Comparison of ENCODE assay signal across 1 cellular context in genomic region chr17:82871056-82871775, GRCh38.
TF ChIP-seq lines count a peak whose summit lies in the region.

No MANE protein-coding gene starts in this region.

TF ChIP-seq in GM12878, 131 proteins besides CTCF, POLR2A, EP300 and RAD21 (continued from another document and continues in another):
- TF ChIP-seq MLLT1 (IDR thresholded peaks at IDR 0.05), result no peak
- TF ChIP-seq ZNF24 (IDR thresholded peaks at IDR 0.05), result no peak
- TF ChIP-seq BCL3 (IDR thresholded peaks at IDR 0.05; ENCODE audit: borderline replicate concordance, insufficient read depth, low read depth, low read length, poor library complexity, severe bottlenecking), result no peak
- no peak for TF ChIP-seq SREBF2 (IDR thresholded peaks at IDR 0.05; ENCODE audit: low read length)
- TF ChIP-seq RB1 (IDR thresholded peaks at IDR 0.05; ENCODE audit: borderline replicate concordance), result no peak
- no peak for TF ChIP-seq REST (IDR thresholded peaks at IDR 0.05; ENCODE audit: low read depth, low read length)
- TF ChIP-seq NRF1 (conservative IDR thresholded peaks at IDR 0.05; ENCODE audit: low read depth, low read length), result no peak
- TF ChIP-seq GABPA (IDR thresholded peaks at IDR 0.05; ENCODE audit: low read depth), result no peak
- no peak for TF ChIP-seq BMI1 (IDR thresholded peaks at IDR 0.05; ENCODE audit: borderline replicate concordance)
- TF ChIP-seq PML (IDR thresholded peaks at IDR 0.05; ENCODE audit: low read length), result no peak
- no peak for TF ChIP-seq ZNF592 (IDR thresholded peaks at IDR 0.05)
- no peak for TF ChIP-seq HDAC2 (IDR thresholded peaks at IDR 0.05)
- TF ChIP-seq BHLHE40 (IDR thresholded peaks at IDR 0.05; ENCODE audit: borderline replicate concordance in 1 of 2, low read depth in 2 of 2, low read length in 1 of 2), result peak; percentile 22 to 63; a peak in 1 of 4 replicates
- TF ChIP-seq NBN (IDR thresholded peaks at IDR 0.05), result no peak
- TF ChIP-seq PAX8 (IDR thresholded peaks at IDR 0.05), result no peak
- no peak for TF ChIP-seq SUZ12 (IDR thresholded peaks at IDR 0.05; ENCODE audit: unreplicated experiment)
- no peak for TF ChIP-seq WRNIP1 (IDR thresholded peaks at IDR 0.05; ENCODE audit: borderline replicate concordance, low read depth, low read length)
- TF ChIP-seq ZBTB11 (CRISPR knock-in tag; IDR thresholded peaks at IDR 0.05), result no peak
- TF ChIP-seq LARP7 (IDR thresholded peaks at IDR 0.05), result no peak
- TF ChIP-seq PRDM15 (CRISPR knock-in tag; IDR thresholded peaks at IDR 0.05), result no peak
- peak; percentile 49; the same call in 1 of the 2 replicates for TF ChIP-seq SMARCA5 (IDR thresholded peaks at IDR 0.05)
- TF ChIP-seq TAF1 (IDR thresholded peaks at IDR 0.05; ENCODE audit: borderline replicate concordance, low read depth, low read length), result no peak
- no peak for TF ChIP-seq SUPT20H (IDR thresholded peaks at IDR 0.05; ENCODE audit: borderline replicate concordance, control insufficient read depth, low read depth, low read length)
- TF ChIP-seq E4F1 (IDR thresholded peaks at IDR 0.05; ENCODE audit: borderline replicate concordance, partially characterized antibody), result no peak
- TF ChIP-seq ZNF274 (IDR thresholded peaks at IDR 0.05; ENCODE audit: insufficient read depth, insufficient read length), result no peak
- TF ChIP-seq RELB (IDR thresholded peaks at IDR 0.05; ENCODE audit: low read depth), result peak; percentile 60; the same call in 1 of the 2 replicates
- no peak for TF ChIP-seq E2F8 (IDR thresholded peaks at IDR 0.05; ENCODE audit: low read depth, partially characterized antibody)
- no peak for TF ChIP-seq JUND (IDR thresholded peaks at IDR 0.05; ENCODE audit: low read depth, low read length)
- TF ChIP-seq CBFB (IDR thresholded peaks at IDR 0.05; ENCODE audit: low read depth), result no peak
